14 cellular contexts compared by ENCODE assay signal in genomic region chr6:121764493-121764892, GRCh38.
DNase-seq lines count a peak whose midpoint lies in the region; ATAC-seq and FAIRE-seq lines count a peak whose summit lies in the region.
"Had no signal": no experiment of that assay in that cellular context is flagged by ENCODE, and none has a peak within 500 bp of the region (broad histone marks: within the 10 kb centered on the region; RNA-seq: fewer than 3 reads in every experiment).

No MANE protein-coding gene starts in this region.

- DNase-seq in superior temporal gyrus (ENCODE audit: extremely low spot score), result no peak
- no peak for DNase-seq in activated T-cell treated with anti-CD3 and anti-CD28 coated beads for 4 hours
- DNase-seq in GM19239 (ENCODE audit: insufficient read length, low spot score), result no peak
- no peak for DNase-seq in GM03348 (ENCODE audit: low spot score)
- DNase-seq: activated T-cell treated with anti-CD3 and anti-CD28 coated beads, Interleukin-2, amount 50 U/mL, for 24 hours; amygdala; DMS79 treated with DMSO at 0.1 percent for 48 hours; stimulated activated CD4-positive, alpha-beta T cell treated with anti-CD3 and anti-CD28 coated beads, Interleukin-1b, Interleukin-23, amount 100 ng/mL, for 48 hours had no signal

- no peak for FAIRE-seq in GM19239 (lab: Jason Lieb, UNC)

- ATAC-seq in GM18868 (IDR thresholded peaks at IDR 0.05; ENCODE audit: unreplicated experiment), result peak; percentile 89
- peak; percentile 91 for ATAC-seq in GM21526 (IDR thresholded peaks at IDR 0.05; ENCODE audit: low FRiP score, unreplicated experiment)
- peak; percentile 92 for ATAC-seq in HG02973 (IDR thresholded peaks at IDR 0.05; ENCODE audit: unreplicated experiment)
- peak; percentile 67 for ATAC-seq in HG03565 (IDR thresholded peaks at IDR 0.05; ENCODE audit: unreplicated experiment)
- ATAC-seq: activated CD4-positive, CD25-positive, alpha-beta regulatory T cell treated with anti-CD3 and anti-CD28 coated beads, Interleukin-2, amount 50 U/mL, for 24 hours; stimulated activated memory B cell treated with anti-CD40 and anti-IgM and Interleukin-4, amounts not matched to agents 10 μg/mL and 1 μg/mL and 100 μg/mL, for 72 hours had no signal
